Comparison of ENCODE assay signal across 20 cellular contexts in genomic region chr10:69130251-69130650, GRCh38. TPM values are rescaled to one million over a fixed set of nuclear protein-coding genes. Genes with fewer than 3 reads are reported as not detected.
DNase-seq lines count a peak whose midpoint lies in the region; ATAC-seq, FAIRE-seq and TF ChIP-seq lines count a peak whose summit lies in the region.
"Had no signal": no experiment of that assay in that cellular context is flagged by ENCODE, and none has a peak within 500 bp of the region (broad histone marks: within the 10 kb centered on the region; RNA-seq: fewer than 3 reads in every experiment).

No MANE protein-coding gene starts in this region.

- TF ChIP-seq CTCF in natural killer cell (IDR thresholded peaks at IDR 0.05), result no peak
- no peak for TF ChIP-seq CTCF in astrocyte (IDR thresholded peaks at IDR 0.05; ENCODE audit: insufficient read depth, low read depth, low read length)
- no peak for TF ChIP-seq CTCF in brain microvascular endothelial cell (IDR thresholded peaks at IDR 0.05; ENCODE audit: low read depth, low read length, missing control alignments)

- peaks cover 4% of the 10 kb centered on the region for H3K36me3 ChIP-seq in astrocyte (ENCODE audit: insufficient read depth, low read length)
- H3K36me3 ChIP-seq in brain microvascular endothelial cell (replicated peaks), result peaks cover 4% of the 10 kb centered on the region
- H3K36me3 ChIP-seq: SJCRH30 had no signal

- H3K9me3 Mint-ChIP-seq in natural killer cell, result no peaks in the 10 kb centered on the region
- H3K9me3 Mint-ChIP-seq in natural killer cell treated with Interleukin-12 subunit alpha and Interleukin-12 subunit beta and Interleukin-15 and Interleukin-18, amount 100 ng/mL, for 72 hours, result no peaks in the 10 kb centered on the region
- H3K9me3 Mint-ChIP-seq in astrocyte (ENCODE audit: unreplicated experiment), result peaks cover 2% of the 10 kb centered on the region
- H3K9me3 Mint-ChIP-seq in immature natural killer cell, result no peaks in the 10 kb centered on the region

- ATAC-seq in natural killer cell, result no peak
- no peak for ATAC-seq in natural killer cell treated with Interleukin-12 subunit alpha and Interleukin-12 subunit beta and Interleukin-15 and Interleukin-18, amount 100 ng/mL, for 72 hours
- ATAC-seq: body of pancreas; heart left ventricle; HepG2; right cardiac atrium; stimulated activated naive CD8-positive, alpha-beta T cell treated with anti-CD3 and anti-CD28 coated beads, Interleukin-15, Interleukin-2, amounts not matched to agents 100 U/mL and 50 U/mL, for 24 hours had no signal

- H3K27me3 ChIP-seq in astrocyte (ENCODE audit: insufficient read depth, low read length) (no peaks in the 10 kb centered on the region), brain microvascular endothelial cell (replicated peaks) (no peaks in the 10 kb centered on the region)
- H3K27me3 ChIP-seq: body of pancreas, heart left ventricle, SJCRH30 had no signal

- H4K20me1 ChIP-seq in astrocyte (ENCODE audit: insufficient read depth, low read length), result peaks cover 51% of the 10 kb centered on the region

- FAIRE-seq in astrocyte (lab: Jason Lieb, UNC), result peak; percentile 85
- FAIRE-seq: HepG2, islet of Langerhans had no signal

- no peak overlapping the region for H2AFZ ChIP-seq in astrocyte (ENCODE audit: low read depth, low read length)

- DNase-seq in natural killer cell, result no peak
- DNase-seq in natural killer cell treated with Interleukin-12 subunit alpha and Interleukin-12 subunit beta and Interleukin-15 and Interleukin-18, amount 100 ng/mL, for 72 hours (ENCODE audit: low spot score), result no peak
- DNase-seq in astrocyte (ENCODE audit: low read depth), result peak; percentile 27
- no peak for DNase-seq in immature natural killer cell
- DNase-seq in brain microvascular endothelial cell, result no peak
- DNase-seq in DMS79 treated with DMSO at 0.1 percent for 48 hours (lab: John Stamatoyannopoulos, UW), result no peak
- DNase-seq in Ammon's horn (ENCODE audit: low spot score), result no peak
- DNase-seq in pons (ENCODE audit: low spot score), result no peak
- DNase-seq: activated CD4-positive, CD25-positive, alpha-beta regulatory T cell treated with anti-CD3 and anti-CD28 coated beads, Interleukin-2, amount 50 U/mL, for 72 hours; activated gamma-delta T cell; body of pancreas; heart left ventricle; mesendoderm; NCI-H2081; NCI-H524; right cardiac atrium; SJCRH30; stimulated activated naive CD8-positive, alpha-beta T cell treated with anti-CD3 and anti-CD28 coated beads, Interleukin-15, Interleukin-2, amounts not matched to agents 100 U/mL and 50 U/mL, for 24 hours had no signal

- H3K4me1 Mint-ChIP-seq in natural killer cell (peaks cover 48 to 57% of the 10 kb centered on the region in 2 donors), astrocyte (ENCODE audit: low read depth, unreplicated experiment) (peaks cover 14% of the 10 kb centered on the region), immature natural killer cell (peaks cover 58 to 76% of the 10 kb centered on the region in 2 donors)
- peaks cover 28 to 35% of the 10 kb centered on the region in 2 donors for H3K4me1 Mint-ChIP-seq in natural killer cell treated with Interleukin-12 subunit alpha and Interleukin-12 subunit beta and Interleukin-15 and Interleukin-18, amount 100 ng/mL, for 72 hours (ENCODE audit: low read depth in 2 of 2)

- H3K4me3 Mint-ChIP-seq in natural killer cell (peak overlapping the region; percentile 7), astrocyte (ENCODE audit: unreplicated experiment) (no peak overlapping the region), immature natural killer cell (peak overlapping the region in 2 of 5 donors; percentile 9 to 22)
- H3K4me3 Mint-ChIP-seq in natural killer cell treated with Interleukin-12 subunit alpha and Interleukin-12 subunit beta and Interleukin-15 and Interleukin-18, amount 100 ng/mL, for 72 hours, result no peak overlapping the region

- in situ Hi-C loops in brain microvascular endothelial cell (cut with HindIII; ENCODE audit: low pct_ligation_motif_present, low sequenced_read_pairs), result no loop called here

- no peaks in the 10 kb centered on the region for H3K36me3 Mint-ChIP-seq in natural killer cell
- H3K36me3 Mint-ChIP-seq in natural killer cell treated with Interleukin-12 subunit alpha and Interleukin-12 subunit beta and Interleukin-15 and Interleukin-18, amount 100 ng/mL, for 72 hours, result peaks cover 11% of the 10 kb centered on the region
- H3K36me3 Mint-ChIP-seq in astrocyte (ENCODE audit: low read depth, unreplicated experiment), result peaks cover 5% of the 10 kb centered on the region
- peaks cover 4 to 7% (median 5%) of the 10 kb centered on the region in 3 donors for H3K36me3 Mint-ChIP-seq in immature natural killer cell

- no peak overlapping the region for H3K27ac ChIP-seq in astrocyte (ENCODE audit: low read depth, low read length)
- H3K27ac ChIP-seq in brain microvascular endothelial cell, result no peak overlapping the region
- H3K27ac ChIP-seq: body of pancreas, heart left ventricle, SJCRH30 had no signal

- peaks cover 94% of the 10 kb centered on the region for H3K79me2 ChIP-seq in astrocyte (ENCODE audit: insufficient read depth, low read length)

- no peaks in the 10 kb centered on the region for H3K27me3 Mint-ChIP-seq in natural killer cell (ENCODE audit: low read depth in 2 of 2)
- no peaks in the 10 kb centered on the region for H3K27me3 Mint-ChIP-seq in natural killer cell treated with Interleukin-12 subunit alpha and Interleukin-12 subunit beta and Interleukin-15 and Interleukin-18, amount 100 ng/mL, for 72 hours
- H3K27me3 Mint-ChIP-seq in astrocyte (ENCODE audit: low read depth, unreplicated experiment), result no peaks in the 10 kb centered on the region
- no peaks in the 10 kb centered on the region for H3K27me3 Mint-ChIP-seq in immature natural killer cell (ENCODE audit: low read depth in 3 of 3)

- peak overlapping the region; percentile 41 to 66 for H3K27ac Mint-ChIP-seq in natural killer cell
- H3K27ac Mint-ChIP-seq in natural killer cell treated with Interleukin-12 subunit alpha and Interleukin-12 subunit beta and Interleukin-15 and Interleukin-18, amount 100 ng/mL, for 72 hours, result peak overlapping the region in 1 of 2 donors; percentile 8
- no peak overlapping the region for H3K27ac Mint-ChIP-seq in astrocyte (ENCODE audit: unreplicated experiment)
- peak overlapping the region; percentile 29 to 69 (median 41) for H3K27ac Mint-ChIP-seq in immature natural killer cell

- no peaks in the 10 kb centered on the region for H3K9me3 ChIP-seq in astrocyte (ENCODE audit: insufficient read depth, low read depth, low read length)
- H3K9me3 ChIP-seq: body of pancreas, heart left ventricle, SJCRH30 had no signal

- no peak overlapping the region for H3K4me3 ChIP-seq in astrocyte (ENCODE audit: insufficient read depth, low read depth, low read length)
- H3K4me3 ChIP-seq in brain microvascular endothelial cell (ENCODE audit: low read depth, low read length), result no peak overlapping the region
- H3K4me3 ChIP-seq: body of pancreas, heart left ventricle, SJCRH30 had no signal

- H3K4me2 ChIP-seq in astrocyte (ENCODE audit: low read length), result peak overlapping the region; percentile 6

- peaks cover 3% of the 10 kb centered on the region for H3K4me1 ChIP-seq in astrocyte (ENCODE audit: insufficient read depth, low read length)
- H3K4me1 ChIP-seq: SJCRH30 had no signal

- intact Hi-C loops in natural killer cell (cut with micrococcal nuclease), result no loop called here

- no peak overlapping the region for H3K9ac ChIP-seq in astrocyte (ENCODE audit: low read length)

RNA-seq across cellular contexts. Expression of gene VPS26A, which starts 6.3 kb away (rescaled TPM):
- total RNA-seq in natural killer cell (10 to 100 TPM; 62.6 to 86.4 (median 86.2) TPM), astrocyte (51.8 and 61.6 TPM in 2 replicates)
- total RNA-seq in natural killer cell treated with Interleukin-12 subunit alpha and Interleukin-12 subunit beta and Interleukin-15 and Interleukin-18, amount 100 ng/mL, for 72 hours, result 10 to 100 TPM; 38.8 to 54.8 TPM
- 10 to 100 TPM; 43.8 to 70.1 (median 57.7) TPM for polyA plus RNA-seq in immature natural killer cell

RNA-seq across cellular contexts. Expression of gene SRGN, which starts 42.3 kb away (rescaled TPM):
- total RNA-seq in natural killer cell, result 100 to 1,000 TPM; 636 to 954 (median 778) TPM
- 100 to 1,000 TPM; 268 to 486 TPM for total RNA-seq in natural killer cell treated with Interleukin-12 subunit alpha and Interleukin-12 subunit beta and Interleukin-15 and Interleukin-18, amount 100 ng/mL, for 72 hours
- total RNA-seq in astrocyte, result 0.30 TPM in 1 of 2 replicates, not detected in the other
- 1,000 to 10,000 TPM in 2 of 3 donors, 100 to 1,000 TPM in 1; 910 to 1,240 (median 1,143) TPM for polyA plus RNA-seq in immature natural killer cell
- polyA plus RNA-seq: HepG2 had no signal

RNA-seq across cellular contexts. Expression of gene SUPV3L1, which starts 49.8 kb away (rescaled TPM):
- 100 to 1,000 TPM in 1 of 3 donors, 10 to 100 TPM in 2; 56.6 to 104 (median 67.1) TPM for total RNA-seq in natural killer cell
- 10 to 100 TPM; 41.1 to 60.8 TPM for total RNA-seq in natural killer cell treated with Interleukin-12 subunit alpha and Interleukin-12 subunit beta and Interleukin-15 and Interleukin-18, amount 100 ng/mL, for 72 hours
- 31.8 and 34.4 TPM in 2 replicates for total RNA-seq in astrocyte
- 10 to 100 TPM; 15.0 to 30.4 (median 18.0) TPM for polyA plus RNA-seq in immature natural killer cell

Comparison
In these comparisons a context has a peak if more than half of its experiments do, and no peak if none do; other contexts are left out.
1. RNA of gene SRGN, which starts 42.3 kb away (total RNA-seq): 636 to 954 TPM in natural killer cell and 268 to 486 TPM in natural killer cell treated with Interleukin-12 subunit alpha and Interleukin-12 subunit beta and Interleukin-15 and Interleukin-18, amount 100 ng/mL, for 72 hours; 0.30 TPM in astrocyte; every median in the first group is over 100 times any median in the second.